8 cellular contexts compared by ENCODE assay signal in the genomic region with DNA sequence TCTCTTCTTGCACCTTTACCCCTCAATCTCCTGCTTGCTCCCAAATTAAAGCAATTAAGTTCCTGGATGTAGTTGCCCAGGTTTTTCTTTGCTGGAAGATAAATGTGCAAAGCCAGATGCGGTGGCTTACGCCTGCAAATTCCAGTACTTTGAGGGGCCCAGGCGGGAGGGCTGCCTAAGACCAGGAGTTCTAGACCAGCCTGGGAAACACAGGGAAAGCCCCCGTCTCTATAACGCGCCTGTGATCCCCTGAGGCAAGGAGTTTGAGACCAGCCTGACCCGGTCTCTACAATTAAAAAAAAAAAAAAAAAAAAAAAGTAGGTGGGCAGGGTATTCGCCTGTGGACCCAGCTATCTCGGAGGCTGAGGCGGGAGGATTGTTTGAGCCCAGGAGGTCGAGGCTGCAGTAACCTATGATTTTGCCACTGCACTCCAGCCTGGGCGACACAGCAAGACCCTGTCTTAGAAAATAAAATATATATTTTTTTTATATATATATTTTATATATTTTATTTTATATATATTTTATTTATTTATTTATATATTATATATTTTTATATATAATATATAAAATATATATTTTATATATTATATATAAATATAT. TPM values are rescaled to one million over a fixed set of nuclear protein-coding genes. Genes with fewer than 3 reads are reported as not detected.
DNase-seq lines count a peak whose midpoint lies in the region; ATAC-seq, FAIRE-seq and TF ChIP-seq lines count a peak whose summit lies in the region.
"Had no signal": no experiment of that assay in that cellular context is flagged by ENCODE, and none has a peak within 500 bp of the region (broad histone marks: within the 10 kb centered on the region; RNA-seq: fewer than 3 reads in every experiment).

No MANE protein-coding gene starts in this region.

- no peaks in the 10 kb centered on the region for H3K36me3 ChIP-seq in prostate gland

- no peak for TF ChIP-seq POLR2A in prostate gland (IDR thresholded peaks at IDR 0.05)

- 34% methylated on average over 12 of the region's 12 CpGs for WGBS in prostate gland

- H3K27me3 ChIP-seq in prostate gland (replicated peaks; ENCODE audit: insufficient read depth) = no peaks in the 10 kb centered on the region

- TF ChIP-seq CTCF in epithelial cell of proximal tubule (conservative IDR thresholded peaks at IDR 0.05; ENCODE audit: low read depth, low read length) (no peak), prostate gland (IDR thresholded peaks at IDR 0.05) (no peak)

- no peaks in the 10 kb centered on the region for H3K9me3 ChIP-seq in prostate gland

- intact Hi-C loops in prostate gland (cut with DNase I) = no loop called here

- FAIRE-seq in RCC 7860 (lab: Jason Lieb, UNC) = no peak

- no peak for ATAC-seq in HG03520 (IDR thresholded peaks at IDR 0.05; ENCODE audit: unreplicated experiment)
- no peak for ATAC-seq in GM21390 (IDR thresholded peaks at IDR 0.05; ENCODE audit: unreplicated experiment)
- ATAC-seq in HG02588 (IDR thresholded peaks at IDR 0.05; ENCODE audit: unreplicated experiment) = no peak

- H3K4me3 ChIP-seq in GM08714 (ENCODE audit: low read length) = peak overlapping the region; percentile 38
- peak overlapping the region; percentile 64 for H3K4me3 ChIP-seq in epithelial cell of proximal tubule (ENCODE audit: low read depth, low read length)
- peak overlapping the region; percentile 6 to 24 for H3K4me3 ChIP-seq in prostate gland

- DNase-seq in RCC 7860 (ENCODE audit: low spot score) (peak; percentile 8), epithelial cell of proximal tubule (ENCODE audit: low read depth) (no peak), prostate gland (ENCODE audit: low spot score) (no peak)
- DNase-seq: activated CD4-positive, alpha-beta T cell treated with anti-CD3 and anti-CD28 coated beads for 1 hour had no signal

- H3K27ac ChIP-seq in prostate gland = no peak overlapping the region

- H3K4me1 ChIP-seq in prostate gland (replicated peaks) = peaks cover 4% of the 10 kb centered on the region

RNA-seq across cellular contexts. Expression of gene DCDC2, which starts 0.5 kb away (rescaled TPM):
- 112 and 142 TPM in 2 replicates for total RNA-seq in epithelial cell of proximal tubule
- total RNA-seq in prostate gland = 1 to 10 TPM in 1 of 2 donors, under 1 TPM in 1; 0.34 to 2.5 TPM

RNA-seq across cellular contexts. Expression of gene MRS2, which starts 44.4 kb away (rescaled TPM):
- total RNA-seq in epithelial cell of proximal tubule = 38.3 and 56.9 TPM in 2 replicates
- total RNA-seq in prostate gland = 10 to 100 TPM; 27.1 to 27.5 TPM

Comparison
In these comparisons a context has a peak if more than half of its experiments do, and no peak if none do; other contexts are left out.
1. RNA of gene DCDC2, which starts 0.5 kb away (total RNA-seq): 112 to 142 TPM in epithelial cell of proximal tubule; 0.34 to 2.5 TPM in prostate gland; every median in the first group is over 10 times any median in the second.
2. Peak in every context shown above with its lines, with median percentiles within 50 percentile points of each other: H3K4me3 ChIP-seq.